8 cellular contexts compared by ENCODE assay signal in genomic region chr17:3893003-3893719, GRCh38. TPM values are rescaled to one million over a fixed set of nuclear protein-coding genes. Genes with fewer than 3 reads are reported as not detected.
DNase-seq lines count a peak whose midpoint lies in the region; ATAC-seq and TF ChIP-seq lines count a peak whose summit lies in the region.

TSS of gene CAMKK1 (minus strand) at chr17:3893053. CDS start at chr17:3885687, 7,366 bp downstream.

- peak within 1 kb of the TSS; percentile 83 to 89 for H3K27ac Mint-ChIP-seq in T-cell

- H3K36me3 Mint-ChIP-seq in T-cell = no peaks in the 10 kb centered on the region

- H3K27me3 Mint-ChIP-seq in T-cell = no peaks in the 10 kb centered on the region

- peaks cover 31 to 37% (median 33%) of the 10 kb centered on the region in 3 donors for H3K4me1 Mint-ChIP-seq in T-cell

- intact Hi-C loops in adrenal gland (cut with DNase I) = no loop called here
- intact Hi-C loops in left ventricle myocardium superior (cut with micrococcal nuclease) = no loop called here
- intact Hi-C loops in prostate gland (cut with DNase I) = no loop called here

- peak; percentile 91 for DNase-seq in GM12865 (ENCODE audit: low read depth)
- DNase-seq in HFF-Myc (ENCODE audit: extremely low read depth, low read depth) = no peak
- DNase-seq in NAMALWA (ENCODE audit: low spot score) = peak; percentile 80
- peak; percentile 53 to 90 (median 76) for DNase-seq in T-cell
- peak; percentile 89 to 93 (median 91) for DNase-seq in adrenal gland
- peak; percentile 96 for DNase-seq in left ventricle myocardium superior
- DNase-seq in prostate gland (ENCODE audit: low spot score) = peak; percentile 85
- DNase-seq in ureter (ENCODE audit: low spot score) = peak; percentile 88

- peaks cover 63 to 68% of the 10 kb centered on the region in 2 donors for H3K4me1 ChIP-seq in adrenal gland (replicated peaks in 1 of 2)
- peaks cover 15% of the 10 kb centered on the region for H3K4me1 ChIP-seq in prostate gland (replicated peaks)

- TF ChIP-seq CTCF in GM12865 (IDR thresholded peaks at IDR 0.05; ENCODE audit: insufficient read depth, low read depth, low read length, missing control alignments) (no peak), HFF-Myc (IDR thresholded peaks at IDR 0.05; ENCODE audit: low read depth, low read length, missing control alignments) (no peak), adrenal gland (IDR thresholded peaks at IDR 0.05) (peak in 2 of 6 experiments; percentile 7 to 12), prostate gland (IDR thresholded peaks at IDR 0.05) (peak in 3 of 4 experiments; percentile 17 to 41 (median 38))

- CTCF ChIA-PET in T-cell (lab: Charles Lee) = interaction anchor here (0.6 kb wide), 2 partner anchors 52 to 73 kb away, joined by 3 to 7 read pairs; no protein-coding TSS in a partner anchor

- H3K36me3 ChIP-seq in adrenal gland (replicated peaks in 1 of 2) (no peaks in the 10 kb centered on the region), prostate gland (no peaks in the 10 kb centered on the region)

- POLR2A ChIA-PET in T-cell (lab: Charles Lee) = interaction anchor here in 1 of 2 donors (0.6 kb wide), 1 partner anchor 29 kb away, joined by 7 read pairs; no protein-coding TSS in a partner anchor

- H3K27ac ChIP-seq in adrenal gland = peak within 1 kb of the TSS; percentile 45 to 91 (median 91)
- peak within 1 kb of the TSS; percentile 75 to 87 for H3K27ac ChIP-seq in prostate gland

- no peaks in the 10 kb centered on the region for H3K9me3 Mint-ChIP-seq in T-cell

- ATAC-seq in T-cell (replicated peaks in 1 of 4) (peak; percentile 80 to 88 (median 87)), left ventricle myocardium superior (peak; percentile 86)

- peak in 1 of 2 donors; percentile 64 for TF ChIP-seq POLR2A in adrenal gland (IDR thresholded peaks at IDR 0.05)
- TF ChIP-seq POLR2A in prostate gland (IDR thresholded peaks at IDR 0.05) = peak; percentile 36

- 0 to 8% (median 3%) methylated on average over 12 to 75 of the region's 75 CpGs for WGBS in adrenal gland, 4 donors
- WGBS in prostate gland = 6% methylated on average over 59 of the region's 75 CpGs

- H3K9me3 ChIP-seq in adrenal gland (replicated peaks in 1 of 3) (no peaks in the 10 kb centered on the region), prostate gland (no peaks in the 10 kb centered on the region)

- H3K4me3 Mint-ChIP-seq in T-cell = peak within 1 kb of the TSS; percentile 71 to 84 (median 81)

- H3K27me3 ChIP-seq in adrenal gland (no peaks in the 10 kb centered on the region), prostate gland (replicated peaks; ENCODE audit: insufficient read depth) (no peaks in the 10 kb centered on the region)

- peak within 1 kb of the TSS; percentile 56 for H3K4me3 ChIP-seq in GM12865 (ENCODE audit: low read depth, low read length)
- H3K4me3 ChIP-seq in HFF-Myc (replicated peaks; ENCODE audit: low read depth, low read length) = peak within 1 kb of the TSS; percentile 78
- H3K4me3 ChIP-seq in adrenal gland = peak within 1 kb of the TSS in 3 of 4 donors; percentile 5 to 71 (median 54)
- H3K4me3 ChIP-seq in prostate gland = peak within 1 kb of the TSS; percentile 55 to 57

RNA-seq across cellular contexts. Expression of gene CAMKK1, which starts in this region (rescaled TPM):
- total RNA-seq in T-cell (10 to 100 TPM in 1 of 5 donors, 1 to 10 TPM in 4; 5.3 to 11.0 (median 6.0) TPM), adrenal gland (10 to 100 TPM in 6 of 8 donors, 1 to 10 TPM in 2; 6.0 to 17.9 (median 10.8) TPM), left ventricle myocardium superior (3.4 TPM), prostate gland (10 to 100 TPM in 1 of 2 donors, 1 to 10 TPM in 1; 2.0 to 12.8 TPM), ureter (7.8 TPM)
- polyA plus RNA-seq in adrenal gland = 10 to 100 TPM in 2 of 3 donors, 1 to 10 TPM in 1; 6.9 to 28.2 (median 10.6) TPM

Comparison
In these comparisons a context has a peak if more than half of its experiments do, and no peak if none do; other contexts are left out.
1. CTCF ChIP-seq: peak in prostate gland (3 of 4); none in GM12865 (single experiment) and HFF-Myc (single experiment).
2. Peak in every context shown above with its lines, with median percentiles within 50 percentile points of each other: H3K4me3 ChIP-seq.